In the genomic region with DNA sequence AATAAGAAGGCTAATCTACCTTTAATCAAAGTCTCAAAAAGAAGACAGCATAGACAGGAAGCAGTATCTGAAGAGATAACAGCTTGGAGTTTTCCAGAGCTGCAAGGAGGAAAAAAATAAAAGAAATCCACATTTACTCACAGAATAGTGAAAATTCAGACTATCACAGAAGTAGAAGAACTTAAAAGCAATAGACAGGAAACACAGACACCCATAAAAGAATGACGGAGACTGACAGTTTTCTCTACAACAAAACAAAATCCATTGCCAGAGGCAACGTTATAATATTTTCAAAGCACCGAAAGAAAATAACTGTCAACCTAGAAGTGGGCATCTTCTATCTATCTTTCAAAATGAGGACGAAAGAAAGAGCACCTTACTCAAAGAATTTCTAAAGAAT, we compare ENCODE assay signal across 9 cellular contexts.
"Had no signal": no experiment of that assay in that cellular context is flagged by ENCODE, and none has a peak within 500 bp of the region (broad histone marks: within the 10 kb centered on the region; RNA-seq: fewer than 3 reads in every experiment).

No MANE protein-coding gene starts in this region.

- H3K4me3 Mint-ChIP-seq: HFFc6 had no signal

- H3K27ac ChIP-seq: GM23248, KMS-11 had no signal

- H3K4me1 ChIP-seq: HAP-1 had no signal

- H3K9me3 ChIP-seq: HAP-1 had no signal

- H3K4me3 ChIP-seq: GM23248, HAP-1 had no signal

- H3K36me3 ChIP-seq: HAP-1 had no signal

- DNase-seq: GM23248, GOT3, H7, HFFc6, IMR-90, KBM-7 had no signal

- H3K27ac Mint-ChIP-seq: HFFc6 had no signal

- ATAC-seq: HCT116 had no signal
